In the genomic region with DNA sequence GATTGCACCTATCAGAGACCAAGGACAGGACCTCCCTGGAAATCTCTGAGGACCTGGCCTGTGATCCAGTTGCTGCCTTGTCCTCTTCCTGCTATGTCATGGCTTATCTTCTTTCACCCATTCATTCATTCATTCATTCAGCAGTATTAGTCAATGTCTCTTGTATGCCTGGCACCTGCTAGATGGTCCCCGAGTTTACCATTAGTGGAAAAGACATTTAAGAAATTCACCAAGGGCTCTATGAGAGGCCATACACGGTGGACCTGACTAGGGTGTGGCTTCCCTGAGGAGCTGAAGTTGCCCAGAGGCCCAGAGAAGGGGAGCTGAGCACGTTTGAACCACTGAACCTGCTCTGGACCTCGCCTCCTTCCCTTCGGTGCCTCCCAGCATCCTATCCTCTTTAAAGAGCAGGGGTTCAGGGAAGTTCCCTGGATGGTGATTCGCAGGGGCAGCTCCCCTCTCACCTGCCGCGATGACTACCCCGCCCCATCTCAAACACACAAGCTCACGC, we compare ENCODE assay signal across 8 cellular contexts. TPM values are rescaled to one million over a fixed set of nuclear protein-coding genes. Genes with fewer than 3 reads are reported as not detected.
A peak's percentile ranks its signal among the peaks of the same experiment; 100 is the strongest.
DNase-seq lines count a peak whose midpoint lies in the region; ATAC-seq, FAIRE-seq and TF ChIP-seq lines count a peak whose summit lies in the region.

No MANE protein-coding gene starts in this region.

- H3K27ac ChIP-seq in DND-41 (ENCODE audit: low read length), result peak overlapping the region; percentile 92
- H3K27ac ChIP-seq in Panc1 (ENCODE audit: low read length), result peak overlapping the region; percentile 93
- peak overlapping the region; percentile 98 to 99 for H3K27ac ChIP-seq in esophagus (ENCODE audit: low read depth in 2 of 2, low read length in 1 of 2)
- H3K27ac ChIP-seq in pancreas, result peak overlapping the region; percentile 96 to 98 (median 96)

- in situ Hi-C loops in Panc1 (cut with HindIII; ENCODE audit: low pct_unique_long_range_greater_than_20kb, low sequenced_read_pairs), result no loop called here
- in situ Hi-C loops in GM13977 (cut with MboI; ENCODE audit: low pct_unique_long_range_greater_than_20kb, low sequenced_read_pairs, unreplicated experiment), result no loop called here

- H3K36me3 ChIP-seq in DND-41 (ENCODE audit: insufficient read depth, low read length) (peaks cover 29% of the 10 kb centered on the region), Panc1 (ENCODE audit: control insufficient read depth, insufficient read depth, low read length) (peaks cover 6% of the 10 kb centered on the region; the same call in 1 of the 2 replicates), esophagus (ENCODE audit: control insufficient read depth in 2 of 2, insufficient read depth in 2 of 2, low read length in 1 of 2) (peaks cover 0 to 16% of the 10 kb centered on the region in 2 donors), pancreas (no peaks in the 10 kb centered on the region)

- H3K9me3 ChIP-seq in DND-41 (ENCODE audit: insufficient read depth, low read length, severe bottlenecking) (no peaks in the 10 kb centered on the region), Panc1 (ENCODE audit: control insufficient read depth, insufficient read depth, low read depth, low read length) (no peaks in the 10 kb centered on the region), esophagus (ENCODE audit: control insufficient read depth in 2 of 2, insufficient read depth in 1 of 2, low read depth in 1 of 2, low read length in 1 of 2) (no peaks in the 10 kb centered on the region), pancreas (no peaks in the 10 kb centered on the region)

- H3K4me2 ChIP-seq in DND-41 (ENCODE audit: insufficient read depth, low read length), result peak overlapping the region; percentile 84

- CTCF ChIA-PET in Panc1 (lab: Charles Lee), result interaction anchor here (1.3 kb wide), 1 partner anchor 20 kb away, joined by 3 read pairs; no protein-coding TSS in a partner anchor

- H3K4me3 ChIP-seq in DND-41 (ENCODE audit: low read depth in 1 of 2, low read length in 2 of 2) (peak overlapping the region; percentile 73 to 89; a peak in 3 of 4 replicates), Panc1 (ENCODE audit: low read depth in 2 of 2, low read length in 2 of 2) (peak overlapping the region; percentile 72 to 74), esophagus (ENCODE audit: low read depth in 1 of 2, low read length in 2 of 2) (peak overlapping the region; percentile 76 to 86), pancreas (peak overlapping the region; percentile 68 to 90 (median 74))

- peaks cover 36% of the 10 kb centered on the region for H3K4me1 ChIP-seq in DND-41 (ENCODE audit: insufficient read depth, low read length)
- peaks cover 21% of the 10 kb centered on the region for H3K4me1 ChIP-seq in Panc1 (ENCODE audit: control insufficient read depth, insufficient read depth, low read length)
- H3K4me1 ChIP-seq in esophagus (ENCODE audit: control insufficient read depth in 2 of 2, insufficient read depth in 2 of 2, low read length in 1 of 2), result peaks cover 11 to 17% of the 10 kb centered on the region in 2 donors
- H3K4me1 ChIP-seq in pancreas, result peaks cover 0 to 10% (median 0%) of the 10 kb centered on the region in 3 donors

- ATAC-seq in DND-41 (ENCODE audit: insufficient read depth, low read depth) (no peak), Panc1 (no peak), pancreas (peak in 1 of 4 donors; percentile 0), HG03045 (IDR thresholded peaks at IDR 0.05; ENCODE audit: unreplicated experiment) (no peak)

- H4K20me1 ChIP-seq in DND-41 (ENCODE audit: insufficient read depth, low read length), result peaks cover 24% of the 10 kb centered on the region

- no peak for DNase-seq in DND-41
- no peak for DNase-seq in Panc1 (ENCODE audit: low read depth, low spot score)
- DNase-seq in pancreas, result no peak
- DNase-seq in ecto neural progenitor cell (ENCODE audit: low spot score), result no peak
- DNase-seq in GM13977 (ENCODE audit: low spot score), result no peak
- DNase-seq in stimulated activated CD4-positive, alpha-beta T cell treated with anti-CD3 and anti-CD28 coated beads, Interleukin-1b, Interleukin-23, amount 100 ng/mL, for 48 hours, result no peak

- WGBS in esophagus, 2 donors, result 11 to 18% methylated on average over 10 of the region's 10 CpGs
- 9 to 16% methylated on average over 10 of the region's 10 CpGs for WGBS in pancreas, 2 donors

- FAIRE-seq in pancreas (lab: Jason Lieb, UNC), result no peak

- no peaks in the 10 kb centered on the region for H3K27me3 ChIP-seq in DND-41 (ENCODE audit: insufficient read depth, low read length, poor library complexity)
- H3K27me3 ChIP-seq in Panc1 (ENCODE audit: control insufficient read depth, insufficient read depth, low read length), result no peaks in the 10 kb centered on the region
- no peaks in the 10 kb centered on the region for H3K27me3 ChIP-seq in esophagus (ENCODE audit: control insufficient read depth in 1 of 2, insufficient read depth in 2 of 2, low read length in 2 of 2)
- H3K27me3 ChIP-seq in pancreas, result no peaks in the 10 kb centered on the region

- peak overlapping the region; percentile 89 for H2AFZ ChIP-seq in DND-41 (ENCODE audit: low read depth, low read length)

- H3K9ac ChIP-seq in DND-41 (ENCODE audit: low read depth, low read length), result peak overlapping the region; percentile 67

- POLR2A ChIA-PET in Panc1 (lab: Charles Lee), result interaction anchor here (0.7 to 1.2 kb wide), 2 partner anchors 22 to 27 kb away, joined by 3 to 4 read pairs; no protein-coding TSS in a partner anchor

- intact Hi-C loops in Panc1 (cut with micrococcal nuclease; ENCODE audit: unreplicated experiment) (no loop called here), pancreas (cut with DNase I) (no loop called here)

- peaks cover 35% of the 10 kb centered on the region for H3K79me2 ChIP-seq in DND-41 (ENCODE audit: insufficient read depth, low read length)

- no TSS peak for BruUV-seq in Panc1 (replicated peaks; lab: Mats Ljungman, UMichigan)

- TF ChIP-seq CTCF in DND-41 (IDR thresholded peaks at IDR 0.05; ENCODE audit: borderline replicate concordance, extremely low read depth, low read length, poor library complexity, severe bottlenecking) (no peak), Panc1 (IDR thresholded peaks at IDR 0.05) (no peak), pancreas (IDR thresholded peaks at IDR 0.05) (no peak), GM13977 (IDR thresholded peaks at IDR 0.05; ENCODE audit: extremely low read depth, insufficient read depth, missing control alignments) (no peak)

RNA-seq across cellular contexts. Expression of a gene that starts 0.7 kb away (rescaled TPM):
- total RNA-seq in Panc1 (2021; ENCODE audit: unreplicated experiment), result 936 TPM
- polyA plus RNA-seq in Panc1 (2012; ENCODE audit: insufficient read length), result 2,024 TPM
- polyA plus RNA-seq in esophagus, result 1,000 to 10,000 TPM in 1 of 2 donors, 100 to 1,000 TPM in 1; 706 to 1,271 TPM
- 100 to 1,000 TPM; 128 to 269 (median 192) TPM for total RNA-seq in pancreas
- 100 to 1,000 TPM; 353 to 476 TPM for polyA plus RNA-seq in pancreas

RNA-seq across cellular contexts. Expression of a gene that starts 35.8 kb away (rescaled TPM):
- total RNA-seq in Panc1 (2021; ENCODE audit: unreplicated experiment) (33.8 TPM), pancreas (10 to 100 TPM; 10.3 to 20.2 (median 14.7) TPM)
- 41.6 TPM for polyA plus RNA-seq in Panc1 (2012; ENCODE audit: insufficient read length)
- polyA plus RNA-seq in esophagus (1 to 10 TPM; 2.5 to 3.9 TPM), pancreas (10 to 100 TPM; 19.2 to 21.9 TPM)

RNA-seq across cellular contexts. Expression of a gene that starts 54.7 kb away (rescaled TPM):
- 1.0 TPM for total RNA-seq in Panc1 (2021; ENCODE audit: unreplicated experiment)
- polyA plus RNA-seq in Panc1 (2012; ENCODE audit: insufficient read length), result 0.73 TPM
- polyA plus RNA-seq in esophagus, result 1 to 10 TPM in 1 of 2 donors, under 1 TPM in 1; 0.58 to 1.1 TPM
- 10 to 100 TPM; 13.0 to 26.5 (median 19.1) TPM for total RNA-seq in pancreas
- 10 to 100 TPM; 19.7 to 26.3 TPM for polyA plus RNA-seq in pancreas
